Comparison of ENCODE assay signal across 15 cellular contexts in the genomic region with DNA sequence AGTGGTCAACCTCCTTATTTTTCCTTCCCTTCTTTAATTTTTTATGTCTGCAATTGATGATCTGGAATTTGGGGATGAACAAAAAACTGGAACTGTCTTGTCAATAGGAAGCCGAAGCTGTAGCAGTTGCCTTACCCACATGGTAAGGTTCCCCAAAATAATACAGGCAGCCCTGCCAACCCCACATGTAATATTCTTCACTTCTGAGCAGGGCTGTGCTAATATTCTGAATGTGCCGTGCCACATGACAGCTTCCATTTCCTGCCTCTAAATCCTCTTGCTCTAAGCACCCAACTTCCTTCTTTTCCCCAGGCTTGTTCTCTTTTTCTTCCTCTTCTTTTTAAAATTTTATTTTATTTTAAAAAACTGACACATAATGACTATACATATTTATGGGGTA. TPM values are rescaled to one million over a fixed set of nuclear protein-coding genes. Genes with fewer than 3 reads are reported as not detected.
DNase-seq lines count a peak whose midpoint lies in the region; ATAC-seq and TF ChIP-seq lines count a peak whose summit lies in the region.
"Had no signal": no experiment of that assay in that cellular context is flagged by ENCODE, and none has a peak within 500 bp of the region (broad histone marks: within the 10 kb centered on the region; RNA-seq: fewer than 3 reads in every experiment).

No MANE protein-coding gene starts in this region.

- WGBS in testis, 2 donors: 87 to 96% methylated on average over 2 of the region's 2 CpGs

- H3K4me1 ChIP-seq in testis: no peaks in the 10 kb centered on the region

- TF ChIP-seq CTCF in testis (IDR thresholded peaks at IDR 0.05): no peak
- TF ChIP-seq CTCF in progenitor cell of endocrine pancreas (IDR thresholded peaks at IDR 0.05; ENCODE audit: unreplicated experiment): no peak

- peaks cover 24% of the 10 kb centered on the region for H3K36me3 Mint-ChIP-seq in progenitor cell of endocrine pancreas (ENCODE audit: insufficient read depth)
- peaks cover 41% of the 10 kb centered on the region for H3K36me3 Mint-ChIP-seq in activated CD8-positive, alpha-beta memory T cell treated with anti-CD3 and anti-CD28 coated beads, Interleukin-2, amount 10 ng/mL, durations not matched to agents 7 days and 5 days

- peaks cover 16% of the 10 kb centered on the region for H3K4me1 Mint-ChIP-seq in progenitor cell of endocrine pancreas (ENCODE audit: low read depth)
- peaks cover 5% of the 10 kb centered on the region for H3K4me1 Mint-ChIP-seq in activated CD8-positive, alpha-beta memory T cell treated with anti-CD3 and anti-CD28 coated beads, Interleukin-2, amount 10 ng/mL, durations not matched to agents 7 days and 5 days

- no peaks in the 10 kb centered on the region for H3K9me3 Mint-ChIP-seq in progenitor cell of endocrine pancreas (ENCODE audit: low read depth)
- H3K9me3 Mint-ChIP-seq in activated CD8-positive, alpha-beta memory T cell treated with anti-CD3 and anti-CD28 coated beads, Interleukin-2, amount 10 ng/mL, durations not matched to agents 7 days and 5 days (ENCODE audit: low read depth): no peaks in the 10 kb centered on the region

- no peak overlapping the region for H3K27ac Mint-ChIP-seq in progenitor cell of endocrine pancreas
- no peak overlapping the region for H3K27ac Mint-ChIP-seq in activated CD8-positive, alpha-beta memory T cell treated with anti-CD3 and anti-CD28 coated beads, Interleukin-2, amount 10 ng/mL, durations not matched to agents 7 days and 5 days

- DNase-seq in SIG-M5 (lab: John Stamatoyannopoulos, UW): peak; percentile 28
- peak; percentile 24 for DNase-seq in left ventricle myocardium superior
- peak; percentile 28 for DNase-seq in testis
- no peak for DNase-seq in progenitor cell of endocrine pancreas (ENCODE audit: low spot score, unreplicated experiment)
- DNase-seq in activated CD8-positive, alpha-beta memory T cell treated with anti-CD3 and anti-CD28 coated beads, Interleukin-2, amount 10 ng/mL, durations not matched to agents 7 days and 5 days: no peak
- DNase-seq: activated naive CD4-positive, alpha-beta T cell treated with Interleukin-2 at 50 U/mL for 16 hours; effector memory CD4-positive, alpha-beta T cell; NCI-H1105 treated with DMSO at 0.1 percent for 48 hours; retina; RPMI8226; stimulated activated CD4-positive, alpha-beta T cell treated with anti-CD3 and anti-CD28 coated beads, Interleukin-4, amount 100 ng/mL, for 4 hours; stimulated activated naive CD4-positive, alpha-beta T cell had no signal

- H3K4me3 ChIP-seq in testis: no peak overlapping the region

- H3K9me3 ChIP-seq in testis: no peaks in the 10 kb centered on the region

- CTCF ChIA-PET in activated CD8-positive, alpha-beta memory T cell treated with anti-CD3 and anti-CD28 coated beads, Interleukin-2, amount 10 ng/mL, durations not matched to agents 7 days and 5 days (lab: Charles Lee): interaction anchor here (1.6 kb wide), 1 partner anchor 9 kb away, joined by 5 read pairs; no protein-coding TSS in a partner anchor

- H3K36me3 ChIP-seq in testis (ENCODE audit: low read depth, missing control alignments): no peaks in the 10 kb centered on the region

- H3K27me3 Mint-ChIP-seq in progenitor cell of endocrine pancreas: no peaks in the 10 kb centered on the region
- no peaks in the 10 kb centered on the region for H3K27me3 Mint-ChIP-seq in activated CD8-positive, alpha-beta memory T cell treated with anti-CD3 and anti-CD28 coated beads, Interleukin-2, amount 10 ng/mL, durations not matched to agents 7 days and 5 days

- H3K27me3 ChIP-seq in testis: no peaks in the 10 kb centered on the region

- no peak for TF ChIP-seq POLR2A in testis (IDR thresholded peaks at IDR 0.05)

- intact Hi-C loops in left ventricle myocardium superior (cut with micrococcal nuclease): no loop called here
- intact Hi-C loops in testis (cut with DNase I; ENCODE audit: low total_unique reads): no loop called here

- H3K27ac ChIP-seq in testis: no peak overlapping the region

- ATAC-seq in GM21786 (IDR thresholded peaks at IDR 0.05; ENCODE audit: unreplicated experiment) (peak; percentile 28), left ventricle myocardium superior (peak; percentile 78), GM21367 (IDR thresholded peaks at IDR 0.05; ENCODE audit: unreplicated experiment) (no peak)
- ATAC-seq in activated CD8-positive, alpha-beta memory T cell treated with anti-CD3 and anti-CD28 coated beads, Interleukin-2, amount 10 ng/mL, durations not matched to agents 7 days and 5 days: no peak
- ATAC-seq: HCT116 had no signal

- H3K4me3 Mint-ChIP-seq in progenitor cell of endocrine pancreas (ENCODE audit: low read depth): no peak overlapping the region
- no peak overlapping the region for H3K4me3 Mint-ChIP-seq in activated CD8-positive, alpha-beta memory T cell treated with anti-CD3 and anti-CD28 coated beads, Interleukin-2, amount 10 ng/mL, durations not matched to agents 7 days and 5 days

RNA-seq across cellular contexts. Expression of a gene that starts 39.6 kb away (rescaled TPM):
- total RNA-seq in left ventricle myocardium superior: 22.8 TPM
- 10 to 100 TPM; 74.5 to 87.2 TPM for total RNA-seq in testis
- 39.9 TPM for polyA plus RNA-seq in testis (ENCODE audit: insufficient read depth, low read depth, low replicate concordance)
- 73.3 TPM in 2 replicates for total RNA-seq in progenitor cell of endocrine pancreas
- total RNA-seq in activated CD8-positive, alpha-beta memory T cell treated with anti-CD3 and anti-CD28 coated beads, Interleukin-2, amount 10 ng/mL, durations not matched to agents 7 days and 5 days: 10 to 100 TPM; 56.4 to 63.8 TPM

Comparison
In these comparisons a context has a peak if more than half of its experiments do, and no peak if none do; other contexts are left out.
1. ATAC-seq: peak in GM21786 (single experiment) and left ventricle myocardium superior (single experiment); none in activated CD8-positive, alpha-beta memory T cell treated with anti-CD3 and anti-CD28 coated beads, Interleukin-2, amount 10 ng/mL, durations not matched to agents 7 days and 5 days (single experiment) and GM21367 (single experiment).
2. DNase-seq: peak in SIG-M5 (single experiment), left ventricle myocardium superior (single experiment) and testis (single experiment); none in progenitor cell of endocrine pancreas (single experiment) and activated CD8-positive, alpha-beta memory T cell treated with anti-CD3 and anti-CD28 coated beads, Interleukin-2, amount 10 ng/mL, durations not matched to agents 7 days and 5 days (single experiment).